10 cellular contexts compared by ENCODE assay signal in genomic region chr9:77883846-77884771, GRCh38.
DNase-seq lines count a peak whose midpoint lies in the region; ATAC-seq lines count a peak whose summit lies in the region.
"Had no signal": no experiment of that assay in that cellular context is flagged by ENCODE, and none has a peak within 500 bp of the region (broad histone marks: within the 10 kb centered on the region; RNA-seq: fewer than 3 reads in every experiment).

No MANE protein-coding gene starts in this region.

- H3K9me3 Mint-ChIP-seq in activated CD8-positive, alpha-beta memory T cell treated with anti-CD3 and anti-CD28 coated beads, Interleukin-2, amount 10 ng/mL, durations not matched to agents 7 days and 5 days (ENCODE audit: low read depth): no peaks in the 10 kb centered on the region

- H3K27me3 Mint-ChIP-seq in activated CD8-positive, alpha-beta memory T cell treated with anti-CD3 and anti-CD28 coated beads, Interleukin-2, amount 10 ng/mL, durations not matched to agents 7 days and 5 days: no peaks in the 10 kb centered on the region

- H3K4me3 Mint-ChIP-seq in activated CD8-positive, alpha-beta memory T cell treated with anti-CD3 and anti-CD28 coated beads, Interleukin-2, amount 10 ng/mL, durations not matched to agents 7 days and 5 days: no peak overlapping the region

- DNase-seq in activated CD8-positive, alpha-beta memory T cell treated with anti-CD3 and anti-CD28 coated beads, Interleukin-2, amount 10 ng/mL, durations not matched to agents 7 days and 5 days: no peak
- DNase-seq in activated CD8-positive, alpha-beta memory T cell treated with anti-CD3 and anti-CD28 coated beads for 24 hours: no peak
- DNase-seq in astrocyte of the hippocampus (ENCODE audit: low read depth, low spot score) (peak; percentile 73), iris pigment epithelial cell (ENCODE audit: low read depth) (peak; percentile 45), AML-193 (lab: John Stamatoyannopoulos, UW) (no peak)
- no peak for DNase-seq in stimulated activated CD4-positive, alpha-beta T cell treated with anti-CD3 and anti-CD28 coated beads, Interleukin-12 subunit alpha, Interleukin-12 subunit beta, amount 100 ng/mL, for 4 hours
- DNase-seq: retina had no signal

- CTCF ChIA-PET in activated CD8-positive, alpha-beta memory T cell treated with anti-CD3 and anti-CD28 coated beads, Interleukin-2, amount 10 ng/mL, durations not matched to agents 7 days and 5 days (lab: Charles Lee): interaction anchor here (1.0 to 1.5 kb wide), 2 partner anchors 13 to 93 kb away, joined by 3 to 5 read pairs; no protein-coding TSS in a partner anchor

- peaks cover 16% of the 10 kb centered on the region for H3K4me1 Mint-ChIP-seq in activated CD8-positive, alpha-beta memory T cell treated with anti-CD3 and anti-CD28 coated beads, Interleukin-2, amount 10 ng/mL, durations not matched to agents 7 days and 5 days

- H3K36me3 Mint-ChIP-seq in activated CD8-positive, alpha-beta memory T cell treated with anti-CD3 and anti-CD28 coated beads, Interleukin-2, amount 10 ng/mL, durations not matched to agents 7 days and 5 days: no peaks in the 10 kb centered on the region

- peak overlapping the region; percentile 46 for H3K27ac Mint-ChIP-seq in activated CD8-positive, alpha-beta memory T cell treated with anti-CD3 and anti-CD28 coated beads, Interleukin-2, amount 10 ng/mL, durations not matched to agents 7 days and 5 days

- no peak for ATAC-seq in activated CD8-positive, alpha-beta memory T cell treated with anti-CD3 and anti-CD28 coated beads, Interleukin-2, amount 10 ng/mL, durations not matched to agents 7 days and 5 days
- ATAC-seq in GM19463 (IDR thresholded peaks at IDR 0.05; ENCODE audit: unreplicated experiment): no peak
- no peak for ATAC-seq in GM18520 (IDR thresholded peaks at IDR 0.05; ENCODE audit: unreplicated experiment)
- ATAC-seq: left lobe of liver had no signal

Comparison
In these comparisons a context has a peak if more than half of its experiments do, and no peak if none do; other contexts are left out.
1. DNase-seq: peak in astrocyte of the hippocampus (single experiment) and iris pigment epithelial cell (single experiment); none in activated CD8-positive, alpha-beta memory T cell treated with anti-CD3 and anti-CD28 coated beads, Interleukin-2, amount 10 ng/mL, durations not matched to agents 7 days and 5 days (single experiment), activated CD8-positive, alpha-beta memory T cell treated with anti-CD3 and anti-CD28 coated beads for 24 hours (single experiment), stimulated activated CD4-positive, alpha-beta T cell treated with anti-CD3 and anti-CD28 coated beads, Interleukin-12 subunit alpha, Interleukin-12 subunit beta, amount 100 ng/mL, for 4 hours (single experiment) and AML-193 (0 of 2).